Comparison of ENCODE assay signal across 10 cellular contexts in the genomic region with DNA sequence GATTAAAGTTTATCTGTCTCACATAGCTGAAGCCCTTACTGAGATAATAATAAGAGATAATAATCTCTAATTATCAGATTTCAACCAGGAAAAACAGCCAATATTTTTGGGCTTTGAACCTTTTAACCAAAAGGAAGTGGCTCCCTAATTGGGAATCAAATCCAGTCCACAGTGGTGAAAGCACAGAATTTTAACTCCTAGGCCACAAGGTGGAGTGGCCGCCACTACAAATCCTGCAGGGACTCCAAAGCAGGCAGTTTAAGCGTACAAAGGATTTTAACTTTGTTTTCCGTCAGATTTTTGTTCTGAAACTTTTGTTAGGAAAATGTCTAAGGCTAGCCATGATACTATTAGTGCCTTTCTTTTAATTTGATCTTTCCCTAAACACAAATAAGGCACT.
DNase-seq lines count a peak whose midpoint lies in the region; ATAC-seq and TF ChIP-seq lines count a peak whose summit lies in the region.
"Had no signal": no experiment of that assay in that cellular context is flagged by ENCODE, and none has a peak within 500 bp of the region (broad histone marks: within the 10 kb centered on the region; RNA-seq: fewer than 3 reads in every experiment).

No MANE protein-coding gene starts in this region.

- no peaks in the 10 kb centered on the region for H3K27me3 ChIP-seq in A673 (replicated peaks; ENCODE audit: insufficient read depth, low read depth, low read length, poor library complexity)
- no peaks in the 10 kb centered on the region for H3K27me3 ChIP-seq in esophagus muscularis mucosa
- H3K27me3 ChIP-seq: SJCRH30 had no signal

- H3K4me1 ChIP-seq in A673 (ENCODE audit: insufficient read depth, low read length, poor library complexity, severe bottlenecking): peaks cover 16% of the 10 kb centered on the region
- no peaks in the 10 kb centered on the region for H3K4me1 ChIP-seq in esophagus muscularis mucosa
- H3K4me1 ChIP-seq: SJCRH30 had no signal

- no peak for TF ChIP-seq POLR2A in esophagus muscularis mucosa (IDR thresholded peaks at IDR 0.05; ENCODE audit: low read depth)

- H3K4me3 ChIP-seq in A673 (ENCODE audit: low read depth, low read length, poor library complexity, severe bottlenecking): no peak overlapping the region
- no peak overlapping the region for H3K4me3 ChIP-seq in fibroblast of villous mesenchyme (ENCODE audit: low read depth, low read length)
- H3K4me3 ChIP-seq in esophagus muscularis mucosa: no peak overlapping the region
- H3K4me3 ChIP-seq: SJCRH30 had no signal

- H3K9me3 ChIP-seq in A673 (ENCODE audit: low read depth, low read length, poor library complexity, severe bottlenecking) (no peaks in the 10 kb centered on the region), esophagus muscularis mucosa (no peaks in the 10 kb centered on the region)
- H3K9me3 ChIP-seq: SJCRH30 had no signal

- no peak overlapping the region for H3K4me3 Mint-ChIP-seq in stimulated activated effector memory CD8-positive, alpha-beta T cell treated with anti-CD3 and anti-CD28 coated beads, Interleukin-12 subunit alpha, Interleukin-12 subunit beta, amount 100 ng/mL, for 72 hours

- POLR2A ChIA-PET in A673 (lab: Charles Lee; ENCODE audit: low non-redundant PET): no interaction called here

- DNase-seq in A673 (ENCODE audit: low spot score): peak; percentile 66
- DNase-seq in GM13977 (ENCODE audit: low spot score): no peak
- peak; percentile 19 for DNase-seq in SK-N-DZ (ENCODE audit: low spot score)
- DNase-seq in fibroblast of villous mesenchyme (ENCODE audit: low read depth): peak; percentile 19
- no peak for DNase-seq in stimulated activated effector memory CD8-positive, alpha-beta T cell treated with anti-CD3 and anti-CD28 coated beads, Interleukin-12 subunit alpha, Interleukin-12 subunit beta, amount 100 ng/mL, for 72 hours (ENCODE audit: low spot score in 2 of 2)
- DNase-seq in amygdala (lab: John Stamatoyannopoulos, UW): no peak
- no peak for DNase-seq in esophagus muscularis mucosa (ENCODE audit: extremely low spot score)
- DNase-seq: DMS79 had no signal

- WGBS in esophagus muscularis mucosa: 72% methylated on average over 3 of the region's 3 CpGs

- H3K36me3 ChIP-seq in A673 (ENCODE audit: insufficient read depth, low read length, poor library complexity, severe bottlenecking) (no peaks in the 10 kb centered on the region), esophagus muscularis mucosa (no peaks in the 10 kb centered on the region)
- H3K36me3 ChIP-seq: SJCRH30 had no signal

- intact Hi-C loops in A673 (cut with micrococcal nuclease; ENCODE audit: unreplicated experiment): loop anchor here (10.0 kb wide), 3 partner anchors 328 to 1538 kb away; partner anchors contain the start of gene GJD4
- intact Hi-C loops in esophagus muscularis mucosa (cut with DNase I): loop anchor here (10.0 kb wide), 1 partner anchor 328 kb away; no protein-coding TSS in a partner anchor

- TF ChIP-seq CTCF in A673 (conservative IDR thresholded peaks at IDR 0.05; ENCODE audit: low read depth, low read length): peak; percentile 65
- TF ChIP-seq CTCF in GM13977 (IDR thresholded peaks at IDR 0.05; ENCODE audit: extremely low read depth, insufficient read depth, missing control alignments): peak; percentile 3
- TF ChIP-seq CTCF in fibroblast of villous mesenchyme (IDR thresholded peaks at IDR 0.05; ENCODE audit: insufficient read depth, low read depth, low read length): peak; percentile 40
- peak in 1 of 3 experiments; percentile 15 for TF ChIP-seq CTCF in esophagus muscularis mucosa (IDR thresholded peaks at IDR 0.05)

- no peaks in the 10 kb centered on the region for H3K36me3 Mint-ChIP-seq in stimulated activated effector memory CD8-positive, alpha-beta T cell treated with anti-CD3 and anti-CD28 coated beads, Interleukin-12 subunit alpha, Interleukin-12 subunit beta, amount 100 ng/mL, for 72 hours

- in situ Hi-C loops in GM13977 (cut with MboI; ENCODE audit: low pct_unique_long_range_greater_than_20kb, low sequenced_read_pairs, unreplicated experiment): loop anchor here (25.0 kb wide), 1 partner anchor 326 kb away; no protein-coding TSS in a partner anchor

- BruUV-seq in A673 (replicated peaks; lab: Mats Ljungman, UMichigan): no TSS peak

- no peak overlapping the region for H3K27ac Mint-ChIP-seq in stimulated activated effector memory CD8-positive, alpha-beta T cell treated with anti-CD3 and anti-CD28 coated beads, Interleukin-12 subunit alpha, Interleukin-12 subunit beta, amount 100 ng/mL, for 72 hours

- no peak for TF ChIP-seq EP300 in esophagus muscularis mucosa (IDR thresholded peaks at IDR 0.05)

- CTCF ChIA-PET in A673 (lab: Charles Lee): interaction anchor here (0.8 kb wide), 1 partner anchor 326 kb away, joined by 3 read pairs; no protein-coding TSS in a partner anchor

- no peaks in the 10 kb centered on the region for H3K4me1 Mint-ChIP-seq in stimulated activated effector memory CD8-positive, alpha-beta T cell treated with anti-CD3 and anti-CD28 coated beads, Interleukin-12 subunit alpha, Interleukin-12 subunit beta, amount 100 ng/mL, for 72 hours

- no peak for ATAC-seq in stimulated activated effector memory CD8-positive, alpha-beta T cell treated with anti-CD3 and anti-CD28 coated beads, Interleukin-12 subunit alpha, Interleukin-12 subunit beta, amount 100 ng/mL, for 72 hours
- no peak for ATAC-seq in HG02678 (IDR thresholded peaks at IDR 0.05; ENCODE audit: unreplicated experiment)

- H3K27ac ChIP-seq in A673 (ENCODE audit: low read depth, low read length, poor library complexity, severe bottlenecking) (peak overlapping the region; percentile 40), esophagus muscularis mucosa (replicated peaks in 1 of 4) (no peak overlapping the region)
- H3K27ac ChIP-seq: SJCRH30 had no signal

- no peaks in the 10 kb centered on the region for H3K9me3 Mint-ChIP-seq in stimulated activated effector memory CD8-positive, alpha-beta T cell treated with anti-CD3 and anti-CD28 coated beads, Interleukin-12 subunit alpha, Interleukin-12 subunit beta, amount 100 ng/mL, for 72 hours

Comparison
In these comparisons a context has a peak if more than half of its experiments do, and no peak if none do; other contexts are left out.
1. DNase-seq: peak in A673 (single experiment), SK-N-DZ (single experiment) and fibroblast of villous mesenchyme (single experiment); none in GM13977 (single experiment), stimulated activated effector memory CD8-positive, alpha-beta T cell treated with anti-CD3 and anti-CD28 coated beads, Interleukin-12 subunit alpha, Interleukin-12 subunit beta, amount 100 ng/mL, for 72 hours (0 of 2), amygdala (0 of 56) and esophagus muscularis mucosa (single experiment).